32 cellular contexts compared by ENCODE assay signal in genomic region chr4:119739796-119740195, GRCh38.
"Had no signal": no experiment of that assay in that cellular context is flagged by ENCODE, and none has a peak within 500 bp of the region (broad histone marks: within the 10 kb centered on the region; RNA-seq: fewer than 3 reads in every experiment).

No MANE protein-coding gene starts in this region.

- H3K4me3 ChIP-seq: PC-9, SK-N-MC had no signal

- FAIRE-seq: bronchial epithelial cell, TTC549 had no signal

- H3K27ac Mint-ChIP-seq: activated CD4-positive, alpha-beta T cell treated with anti-CD3 and anti-CD28 coated beads, Interleukin-2, amount 10 ng/mL, durations not matched to agents 24 days and 14 days; activated CD8-positive, alpha-beta T cell treated with anti-CD3 and anti-CD28 coated beads, Interleukin-2, amount 10 ng/mL, durations not matched to agents 7 days and 5 days; activated naive CD4-positive, alpha-beta T cell treated with anti-CD3 and anti-CD28 coated beads for 36 hours; activated naive CD8-positive, alpha-beta T cell; activated naive CD8-positive, alpha-beta T cell treated with anti-CD3 and anti-CD28 coated beads, Interleukin-2, amount 50 U/mL, for 24 hours; activated T-cell treated with anti-CD3 and anti-CD28 coated beads, Interleukin-2, amount 50 U/mL, for 24 hours; activated T-helper 2 cell treated with anti-CD3 and anti-CD28 coated beads, Interferon-gamma antibody, Interleukin-2, Interleukin-4, amounts not matched to agents 10 μg/mL and 5 μg/mL and 100 μg/mL, durations not matched to agents 14 hours and 24 hours and 36 hours; T-helper 1 cell treated with Interleukin-12 subunit alpha and Interleukin-12 subunit beta and Interleukin-4 antibody, amounts not matched to agents 30 μg/mL and 1 μg/mL, for 36 hours; T-helper 2 cell treated with Interferon-gamma antibody and Interleukin-4, amounts not matched to agents 5 μg/mL and 100 μg/mL, for 36 hours had no signal

- DNase-seq: activated CD4-positive, alpha-beta T cell treated with anti-CD3 and anti-CD28 coated beads, Interleukin-2, amount 10 ng/mL, durations not matched to agents 24 days and 14 days; activated CD4-positive, alpha-beta T cell treated with anti-CD3 and anti-CD28 coated beads, Interleukin-2, amount 50 U/mL, for 4 hours; activated CD8-positive, alpha-beta T cell treated with anti-CD3 and anti-CD28 coated beads, Interleukin-2, amount 10 ng/mL, durations not matched to agents 7 days and 5 days; activated gamma-delta T cell treated with Interleukin-2 at 50 U/mL for 16 hours; activated naive CD4-positive, alpha-beta T cell treated with anti-CD3 and anti-CD28 coated beads for 36 hours; activated naive CD8-positive, alpha-beta T cell treated with anti-CD3 and anti-CD28 coated beads, Interleukin-2, amount 50 U/mL, for 24 hours; activated T-cell treated with anti-CD3 and anti-CD28 coated beads, Interleukin-2, amount 50 U/mL, for 24 hours; anterior cingulate cortex; caudate nucleus; Kasumi-1; KG1; MM.1S; MV-4-11; NCI-H1092; NCI-H1436 treated with DMSO at 0.1 percent for 48 hours; NCI-H1694 treated with DMSO at 0.1 percent for 48 hours; NCI-H2029; NCI-H2171; NCI-H510A; NCI-H526; NCI-H748 treated with DMSO at 0.1 percent for 48 hours; NK-92 treated with Interleukin-12 subunit alpha and Interleukin-12 subunit beta, amount 100 ng/mL, for 24 hours; PC-9; Right ventricle myocardium superior had no signal

- H3K4me3 Mint-ChIP-seq: activated CD4-positive, alpha-beta T cell treated with anti-CD3 and anti-CD28 coated beads, Interleukin-2, amount 10 ng/mL, durations not matched to agents 24 days and 14 days; activated CD8-positive, alpha-beta T cell treated with anti-CD3 and anti-CD28 coated beads, Interleukin-2, amount 10 ng/mL, durations not matched to agents 7 days and 5 days; activated naive CD4-positive, alpha-beta T cell treated with anti-CD3 and anti-CD28 coated beads for 36 hours; activated naive CD8-positive, alpha-beta T cell; activated naive CD8-positive, alpha-beta T cell treated with anti-CD3 and anti-CD28 coated beads, Interleukin-2, amount 50 U/mL, for 24 hours; activated T-cell treated with anti-CD3 and anti-CD28 coated beads, Interleukin-2, amount 50 U/mL, for 24 hours; T-helper 1 cell treated with Interleukin-12 subunit alpha and Interleukin-12 subunit beta and Interleukin-4 antibody, amounts not matched to agents 30 μg/mL and 1 μg/mL, for 36 hours; T-helper 2 cell treated with Interferon-gamma antibody and Interleukin-4, amounts not matched to agents 5 μg/mL and 100 μg/mL, for 36 hours had no signal

- H3K9me3 Mint-ChIP-seq: activated CD4-positive, alpha-beta T cell treated with anti-CD3 and anti-CD28 coated beads, Interleukin-2, amount 10 ng/mL, durations not matched to agents 24 days and 14 days; activated naive CD4-positive, alpha-beta T cell treated with anti-CD3 and anti-CD28 coated beads for 36 hours; activated naive CD8-positive, alpha-beta T cell treated with anti-CD3 and anti-CD28 coated beads, Interleukin-2, amount 50 U/mL, for 24 hours; activated T-cell treated with anti-CD3 and anti-CD28 coated beads, Interleukin-2, amount 50 U/mL, for 24 hours; activated T-helper 2 cell treated with anti-CD3 and anti-CD28 coated beads, Interferon-gamma antibody, Interleukin-2, Interleukin-4, amounts not matched to agents 10 μg/mL and 5 μg/mL and 100 μg/mL, durations not matched to agents 14 hours and 24 hours and 36 hours; T-helper 1 cell treated with Interleukin-12 subunit alpha and Interleukin-12 subunit beta and Interleukin-4 antibody, amounts not matched to agents 30 μg/mL and 1 μg/mL, for 36 hours; T-helper 2 cell treated with Interferon-gamma antibody and Interleukin-4, amounts not matched to agents 5 μg/mL and 100 μg/mL, for 36 hours had no signal

- ATAC-seq: activated CD8-positive, alpha-beta T cell treated with anti-CD3 and anti-CD28 coated beads, Interleukin-2, amount 10 ng/mL, durations not matched to agents 7 days and 5 days; activated naive CD8-positive, alpha-beta T cell treated with anti-CD3 and anti-CD28 coated beads, Interleukin-2, amount 50 U/mL, for 24 hours had no signal

- H3K36me3 Mint-ChIP-seq: activated naive CD8-positive, alpha-beta T cell; brain had no signal

- H3K27ac ChIP-seq: PC-9, SK-N-MC had no signal

- H3K4me1 Mint-ChIP-seq: activated CD4-positive, alpha-beta T cell treated with anti-CD3 and anti-CD28 coated beads, Interleukin-2, amount 10 ng/mL, durations not matched to agents 24 days and 14 days; activated naive CD8-positive, alpha-beta T cell treated with anti-CD3 and anti-CD28 coated beads, Interleukin-2, amount 50 U/mL, for 24 hours had no signal
